ENCODE assay signal across 26 cellular contexts in the genomic region with DNA sequence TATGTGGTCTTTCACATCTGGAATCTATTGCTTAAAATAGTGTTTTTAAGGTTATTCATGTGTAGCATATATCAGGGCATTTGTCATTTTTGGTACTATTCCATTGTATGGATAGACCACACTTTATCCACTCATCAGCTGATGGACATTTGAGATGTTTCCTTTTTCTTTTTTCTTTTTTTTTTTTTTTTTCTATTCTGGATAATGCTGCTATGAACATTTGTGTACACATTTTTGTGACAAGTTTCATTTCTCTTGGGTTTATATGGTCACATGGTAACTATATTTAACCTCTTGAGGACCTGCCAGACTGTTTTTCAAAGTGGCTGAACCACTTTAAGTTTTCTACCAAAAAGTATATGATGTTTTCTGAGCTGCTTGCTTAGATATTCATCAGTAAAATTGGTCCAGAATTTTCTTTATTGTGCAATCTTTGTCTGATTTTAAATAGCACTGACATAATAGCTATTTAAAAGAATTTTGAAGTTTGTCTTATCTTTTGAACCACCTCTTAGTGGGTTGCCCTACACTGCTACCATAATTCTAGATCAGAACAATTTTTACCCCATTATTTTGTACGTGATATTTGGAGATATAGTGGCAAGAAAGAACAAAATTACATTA.
DNase-seq lines count a peak whose midpoint lies in the region; ATAC-seq, FAIRE-seq and TF ChIP-seq lines count a peak whose summit lies in the region.
"Had no signal": no experiment of that assay in that cellular context is flagged by ENCODE, and none has a peak within 500 bp of the region (broad histone marks: within the 10 kb centered on the region; RNA-seq: fewer than 3 reads in every experiment).

No MANE protein-coding gene starts in this region.

- TF ChIP-seq POLR2A in breast epithelium (IDR thresholded peaks at IDR 0.05) (no peak), gastrocnemius medialis (IDR thresholded peaks at IDR 0.05) (no peak)

- DNase-seq in fibroblast of gingiva (ENCODE audit: low read depth) (peak; percentile 51), breast epithelium (ENCODE audit: low spot score in 2 of 2) (no peak), frontal cortex (ENCODE audit: low spot score in 2 of 2) (no peak), hepatic stellate cell (ENCODE audit: low spot score) (no peak), gastrocnemius medialis (no peak)
- DNase-seq: activated CD8-positive, alpha-beta T cell treated with anti-CD3 and anti-CD28 coated beads, Interleukin-2, amount 10 ng/mL, durations not matched to agents 7 days and 5 days; activated naive CD4-positive, alpha-beta T cell treated with anti-CD3 and anti-CD28 coated beads for 36 hours; activated T-cell treated with anti-CD3 and anti-CD28 coated beads, Interleukin-2, amount 50 U/mL, for 1 hour; C1 segment of cervical spinal cord; dorsolateral prefrontal cortex; natural killer cell; NCI-H1694 treated with DMSO at 0.1 percent for 48 hours; NCI-H2227 treated with DMSO at 0.1 percent for 48 hours; NCI-H748 treated with DMSO at 0.1 percent for 48 hours; ovary; right cardiac atrium; stimulated activated CD8-positive, alpha-beta memory T cell treated with anti-CD3 and anti-CD28 coated beads, Interleukin-4, amount 100 ng/mL, for 48 hours; T-helper 9 cell; upper lobe of right lung had no signal

- TF ChIP-seq CTCF in DOHH2 (IDR thresholded peaks at IDR 0.05; ENCODE audit: low read depth, low read length, poor library complexity, severe bottlenecking): no peak
- no peak for TF ChIP-seq CTCF in OCI-LY1 (IDR thresholded peaks at IDR 0.05; ENCODE audit: low read length)
- no peak for TF ChIP-seq CTCF in breast epithelium (IDR thresholded peaks at IDR 0.05)
- no peak for TF ChIP-seq CTCF in gastrocnemius medialis (IDR thresholded peaks at IDR 0.05 in 4 of 5, conservative IDR thresholded peaks at IDR 0.05 in 1 of 5)

- H3K79me2 ChIP-seq in DOHH2 (ENCODE audit: control insufficient read depth, low read length) (no peaks in the 10 kb centered on the region), OCI-LY1 (ENCODE audit: insufficient read depth, low read length) (no peaks in the 10 kb centered on the region)

- H3K36me3 ChIP-seq in DOHH2 (ENCODE audit: control insufficient read depth, low read length) (no peaks in the 10 kb centered on the region), OCI-LY1 (ENCODE audit: insufficient read depth, low read length) (no peaks in the 10 kb centered on the region), breast epithelium (peaks cover 5% of the 10 kb centered on the region), gastrocnemius medialis (no peaks in the 10 kb centered on the region)
- H3K36me3 ChIP-seq: ovary, upper lobe of right lung had no signal

- H4K20me1 ChIP-seq in DOHH2 (ENCODE audit: control insufficient read depth, insufficient read depth, low read depth, low read length) (no peaks in the 10 kb centered on the region), OCI-LY1 (ENCODE audit: insufficient read depth, low read length) (no peaks in the 10 kb centered on the region)

- no peak for FAIRE-seq in frontal cortex (lab: Jason Lieb, UNC)
- FAIRE-seq: A549, RCC 7860 had no signal

- H3K4me3 ChIP-seq in DOHH2 (ENCODE audit: low read length) (peak overlapping the region; percentile 43), OCI-LY1 (ENCODE audit: low read depth, low read length, poor library complexity, severe bottlenecking) (no peak overlapping the region), breast epithelium (no peak overlapping the region), gastrocnemius medialis (no peak overlapping the region)
- H3K4me3 ChIP-seq: A549, dorsolateral prefrontal cortex, ovary, SK-N-MC, upper lobe of right lung had no signal

- intact Hi-C loops in breast epithelium (cut with DNase I; ENCODE audit: low total_unique reads): no loop called here
- intact Hi-C loops in gastrocnemius medialis (cut with DNase I; ENCODE audit: low total_unique reads): no loop called here

- H3K9me3 ChIP-seq in DOHH2 (ENCODE audit: control insufficient read depth, insufficient read depth, low read length) (no peaks in the 10 kb centered on the region), OCI-LY1 (ENCODE audit: low read length) (no peaks in the 10 kb centered on the region), breast epithelium (no peaks in the 10 kb centered on the region), gastrocnemius medialis (no peaks in the 10 kb centered on the region)
- H3K9me3 ChIP-seq: A549, ovary, upper lobe of right lung had no signal

- ATAC-seq in GM21723 (IDR thresholded peaks at IDR 0.05; ENCODE audit: unreplicated experiment) (peak; percentile 80), gastrocnemius medialis (no peak)
- ATAC-seq: A549; activated CD4-positive, CD25-positive, alpha-beta regulatory T cell treated with anti-CD3 and anti-CD28 coated beads, Interleukin-2, amount 50 U/mL, for 24 hours; activated CD8-positive, alpha-beta T cell treated with anti-CD3 and anti-CD28 coated beads, Interleukin-2, amount 10 ng/mL, durations not matched to agents 7 days and 5 days; natural killer cell; right cardiac atrium; upper lobe of right lung had no signal

- H3F3A ChIP-seq in DOHH2 (ENCODE audit: control insufficient read depth, insufficient read depth): no peaks in the 10 kb centered on the region
- no peaks in the 10 kb centered on the region for H3F3A ChIP-seq in OCI-LY1 (ENCODE audit: insufficient read depth, low read length)

- peak overlapping the region; percentile 29 for H3K9ac ChIP-seq in OCI-LY1 (ENCODE audit: low read length)

- H3K27ac ChIP-seq in DOHH2 (ENCODE audit: low read depth, low read length) (peak overlapping the region; percentile 52), OCI-LY1 (ENCODE audit: low read depth, low read length, poor library complexity, severe bottlenecking) (peak overlapping the region; percentile 82), breast epithelium (no peak overlapping the region), gastrocnemius medialis (no peak overlapping the region)
- H3K27ac ChIP-seq: A549, dorsolateral prefrontal cortex, ovary, SK-N-MC, upper lobe of right lung had no signal

- H3K9me2 ChIP-seq in DOHH2 (replicated peaks; ENCODE audit: control insufficient read depth, low read length) (no peaks in the 10 kb centered on the region), OCI-LY1 (ENCODE audit: low read depth, low read length) (no peaks in the 10 kb centered on the region)

- H2AFZ ChIP-seq in OCI-LY1 (ENCODE audit: low read length): 0 out of 2 replicates have a peak overlapping the region, but pooled peaks have one; percentile 65

- H3K4me2 ChIP-seq in DOHH2 (ENCODE audit: low read length): peak overlapping the region; percentile 72
- peak overlapping the region; percentile 50 for H3K4me2 ChIP-seq in OCI-LY1 (ENCODE audit: low read length)
- H3K4me2 ChIP-seq: A549 had no signal

- no peaks in the 10 kb centered on the region for H3K27me3 ChIP-seq in DOHH2 (ENCODE audit: control insufficient read depth, low read length)
- H3K27me3 ChIP-seq in OCI-LY1 (ENCODE audit: insufficient read depth, low read length): no peaks in the 10 kb centered on the region
- H3K27me3 ChIP-seq in breast epithelium: no peaks in the 10 kb centered on the region
- H3K27me3 ChIP-seq in gastrocnemius medialis: no peaks in the 10 kb centered on the region
- H3K27me3 ChIP-seq: dorsolateral prefrontal cortex, upper lobe of right lung had no signal

- peaks cover 35% of the 10 kb centered on the region for H3K4me1 ChIP-seq in DOHH2 (ENCODE audit: control insufficient read depth, low read length)
- peaks cover 20% of the 10 kb centered on the region for H3K4me1 ChIP-seq in OCI-LY1 (ENCODE audit: insufficient read depth, low read length, severe bottlenecking)
- no peaks in the 10 kb centered on the region for H3K4me1 ChIP-seq in breast epithelium
- H3K4me1 ChIP-seq in gastrocnemius medialis: peaks cover 7 to 9% of the 10 kb centered on the region in 2 donors
- H3K4me1 ChIP-seq: A549, upper lobe of right lung had no signal

- in situ Hi-C loops in gastrocnemius medialis (cut with MboI; ENCODE audit: low sequenced_read_pairs in 4 of 4): loop anchor here in 1 of 4 donors (25.0 kb wide), 1 partner anchor 235 kb away; no protein-coding TSS in a partner anchor

Comparison
In these comparisons a context has a peak if more than half of its experiments do, and no peak if none do; other contexts are left out.
1. H3K27ac ChIP-seq: peak in DOHH2 (single experiment) and OCI-LY1 (single experiment); none in breast epithelium (0 of 2) and gastrocnemius medialis (0 of 4).